1 cellular context compared by ENCODE assay signal in genomic region chrX:153626863-153627674, GRCh38.
TF ChIP-seq lines count a peak whose summit lies in the region.

No MANE protein-coding gene starts in this region.

TF ChIP-seq in HepG2, 621 proteins besides CTCF, POLR2A, EP300 and RAD21 (continued from another document and continues in another):
- TF ChIP-seq, protein P1, sequence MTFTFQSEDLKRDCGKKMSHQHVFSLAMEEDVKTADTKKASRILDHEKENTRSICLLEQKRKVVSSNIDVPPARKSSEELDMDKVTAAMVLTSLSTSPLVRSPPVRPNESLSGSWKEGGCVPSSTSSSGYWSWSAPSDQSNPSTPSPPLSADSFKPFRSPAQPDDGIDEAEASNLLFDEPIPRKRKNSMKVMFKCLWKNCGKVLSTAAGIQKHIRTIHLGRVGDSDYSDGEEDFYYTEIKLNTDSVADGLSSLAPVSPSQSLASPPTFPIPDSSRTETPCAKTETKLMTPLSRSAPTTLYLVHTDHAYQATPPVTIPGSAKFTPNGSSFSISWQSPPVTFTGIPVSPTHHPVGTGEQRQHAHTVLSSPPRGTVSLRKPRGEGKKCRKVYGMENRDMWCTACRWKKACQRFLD (CRISPR knock-in tag; IDR thresholded peaks at IDR 0.05; ENCODE audit: borderline replicate concordance) = no peak
- TF ChIP-seq SOX13 (IDR thresholded peaks at IDR 0.05) = no peak
- peak in 1 of 2 experiments; percentile 55; a peak in 2 of 4 replicates for TF ChIP-seq SOX13 (CRISPR knock-in tag; conservative IDR thresholded peaks at IDR 0.05 in 1 of 2, IDR thresholded peaks at IDR 0.05 in 1 of 2)
- no peak for TF ChIP-seq BRCA1 (CRISPR knock-in tag; IDR thresholded peaks at IDR 0.05)
- no peak for TF ChIP-seq SNAI1 (CRISPR knock-in tag; IDR thresholded peaks at IDR 0.05; ENCODE audit: borderline replicate concordance)
- no peak for TF ChIP-seq PLRG1 (conservative IDR thresholded peaks at IDR 0.05)
- no peak for TF ChIP-seq NFE2 (CRISPR knock-in tag; IDR thresholded peaks at IDR 0.05)
- TF ChIP-seq HCFC1 (IDR thresholded peaks at IDR 0.05; ENCODE audit: low read depth, low read length) = no peak
- TF ChIP-seq ZNF253 (CRISPR knock-in tag; IDR thresholded peaks at IDR 0.05; ENCODE audit: borderline replicate concordance) = no peak
- TF ChIP-seq ZGPAT (CRISPR knock-in tag; IDR thresholded peaks at IDR 0.05) = peak; percentile 28; the same call in 1 of the 2 replicates
- TF ChIP-seq RARG (CRISPR knock-in tag; IDR thresholded peaks at IDR 0.05; ENCODE audit: low read depth) = no peak
- no peak for TF ChIP-seq NR3C1 (CRISPR knock-in tag; IDR thresholded peaks at IDR 0.05)
- no peak for TF ChIP-seq SP4 (CRISPR knock-in tag; IDR thresholded peaks at IDR 0.05)
- TF ChIP-seq FOXM1 (CRISPR knock-in tag; IDR thresholded peaks at IDR 0.05) = no peak
- TF ChIP-seq YEATS2 (CRISPR knock-in tag; IDR thresholded peaks at IDR 0.05; ENCODE audit: borderline replicate concordance) = no peak
- TF ChIP-seq ZNF33B (CRISPR knock-in tag; IDR thresholded peaks at IDR 0.05) = no peak
- no peak for TF ChIP-seq ONECUT2 (CRISPR knock-in tag; IDR thresholded peaks at IDR 0.05)
- TF ChIP-seq, protein P2, sequence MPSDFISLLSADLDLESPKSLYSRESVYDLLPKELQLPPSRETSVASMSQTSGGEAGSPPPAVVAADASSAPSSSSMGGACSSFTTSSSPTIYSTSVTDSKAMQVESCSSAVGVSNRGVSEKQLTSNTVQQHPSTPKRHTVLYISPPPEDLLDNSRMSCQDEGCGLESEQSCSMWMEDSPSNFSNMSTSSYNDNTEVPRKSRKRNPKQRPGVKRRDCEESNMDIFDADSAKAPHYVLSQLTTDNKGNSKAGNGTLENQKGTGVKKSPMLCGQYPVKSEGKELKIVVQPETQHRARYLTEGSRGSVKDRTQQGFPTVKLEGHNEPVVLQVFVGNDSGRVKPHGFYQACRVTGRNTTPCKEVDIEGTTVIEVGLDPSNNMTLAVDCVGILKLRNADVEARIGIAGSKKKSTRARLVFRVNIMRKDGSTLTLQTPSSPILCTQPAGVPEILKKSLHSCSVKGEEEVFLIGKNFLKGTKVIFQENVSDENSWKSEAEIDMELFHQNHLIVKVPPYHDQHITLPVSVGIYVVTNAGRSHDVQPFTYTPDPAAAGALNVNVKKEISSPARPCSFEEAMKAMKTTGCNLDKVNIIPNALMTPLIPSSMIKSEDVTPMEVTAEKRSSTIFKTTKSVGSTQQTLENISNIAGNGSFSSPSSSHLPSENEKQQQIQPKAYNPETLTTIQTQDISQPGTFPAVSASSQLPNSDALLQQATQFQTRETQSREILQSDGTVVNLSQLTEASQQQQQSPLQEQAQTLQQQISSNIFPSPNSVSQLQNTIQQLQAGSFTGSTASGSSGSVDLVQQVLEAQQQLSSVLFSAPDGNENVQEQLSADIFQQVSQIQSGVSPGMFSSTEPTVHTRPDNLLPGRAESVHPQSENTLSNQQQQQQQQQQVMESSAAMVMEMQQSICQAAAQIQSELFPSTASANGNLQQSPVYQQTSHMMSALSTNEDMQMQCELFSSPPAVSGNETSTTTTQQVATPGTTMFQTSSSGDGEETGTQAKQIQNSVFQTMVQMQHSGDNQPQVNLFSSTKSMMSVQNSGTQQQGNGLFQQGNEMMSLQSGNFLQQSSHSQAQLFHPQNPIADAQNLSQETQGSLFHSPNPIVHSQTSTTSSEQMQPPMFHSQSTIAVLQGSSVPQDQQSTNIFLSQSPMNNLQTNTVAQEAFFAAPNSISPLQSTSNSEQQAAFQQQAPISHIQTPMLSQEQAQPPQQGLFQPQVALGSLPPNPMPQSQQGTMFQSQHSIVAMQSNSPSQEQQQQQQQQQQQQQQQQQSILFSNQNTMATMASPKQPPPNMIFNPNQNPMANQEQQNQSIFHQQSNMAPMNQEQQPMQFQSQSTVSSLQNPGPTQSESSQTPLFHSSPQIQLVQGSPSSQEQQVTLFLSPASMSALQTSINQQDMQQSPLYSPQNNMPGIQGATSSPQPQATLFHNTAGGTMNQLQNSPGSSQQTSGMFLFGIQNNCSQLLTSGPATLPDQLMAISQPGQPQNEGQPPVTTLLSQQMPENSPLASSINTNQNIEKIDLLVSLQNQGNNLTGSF (CRISPR knock-in tag; IDR thresholded peaks at IDR 0.05) = no peak
- TF ChIP-seq ZBTB43 (CRISPR knock-in tag; conservative IDR thresholded peaks at IDR 0.05) = peak; percentile 43; the same call in 1 of the 2 replicates
- TF ChIP-seq, protein P3, sequence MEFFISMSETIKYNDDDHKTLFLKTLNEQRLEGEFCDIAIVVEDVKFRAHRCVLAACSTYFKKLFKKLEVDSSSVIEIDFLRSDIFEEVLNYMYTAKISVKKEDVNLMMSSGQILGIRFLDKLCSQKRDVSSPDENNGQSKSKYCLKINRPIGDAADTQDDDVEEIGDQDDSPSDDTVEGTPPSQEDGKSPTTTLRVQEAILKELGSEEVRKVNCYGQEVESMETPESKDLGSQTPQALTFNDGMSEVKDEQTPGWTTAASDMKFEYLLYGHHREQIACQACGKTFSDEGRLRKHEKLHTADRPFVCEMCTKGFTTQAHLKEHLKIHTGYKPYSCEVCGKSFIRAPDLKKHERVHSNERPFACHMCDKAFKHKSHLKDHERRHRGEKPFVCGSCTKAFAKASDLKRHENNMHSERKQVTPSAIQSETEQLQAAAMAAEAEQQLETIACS (CRISPR knock-in tag; IDR thresholded peaks at IDR 0.05) = no peak
- TF ChIP-seq ZNF577 (CRISPR knock-in tag; IDR thresholded peaks at IDR 0.05; ENCODE audit: borderline replicate concordance, low read depth) = no peak
- TF ChIP-seq REL (CRISPR knock-in tag; conservative IDR thresholded peaks at IDR 0.05) = no peak
- no peak for TF ChIP-seq PBX2 (CRISPR knock-in tag; IDR thresholded peaks at IDR 0.05)
- TF ChIP-seq RFXANK (CRISPR knock-in tag; IDR thresholded peaks at IDR 0.05) = no peak
- TF ChIP-seq ZBTB10 (CRISPR knock-in tag; IDR thresholded peaks at IDR 0.05; ENCODE audit: borderline replicate concordance) = peak; percentile 100
- no peak for TF ChIP-seq NR2F2 (IDR thresholded peaks at IDR 0.05; ENCODE audit: borderline replicate concordance, low read depth)
- TF ChIP-seq ZFAT (CRISPR knock-in tag; conservative IDR thresholded peaks at IDR 0.05) = no peak
- peak; percentile 29; the same call in 1 of the 2 replicates for TF ChIP-seq SOX5 (CRISPR knock-in tag; IDR thresholded peaks at IDR 0.05; ENCODE audit: borderline replicate concordance)
- TF ChIP-seq SCMH1 (CRISPR knock-in tag; IDR thresholded peaks at IDR 0.05; ENCODE audit: borderline replicate concordance) = no peak
- no peak for TF ChIP-seq ZNF670 (CRISPR knock-in tag; IDR thresholded peaks at IDR 0.05; ENCODE audit: borderline replicate concordance)
- TF ChIP-seq ZSCAN21 (CRISPR knock-in tag; IDR thresholded peaks at IDR 0.05; ENCODE audit: borderline replicate concordance) = peak; percentile 49; the same call in 1 of the 2 replicates
- no peak for TF ChIP-seq SKI (IDR thresholded peaks at IDR 0.05; ENCODE audit: partially characterized antibody)
- TF ChIP-seq ELF4 (CRISPR knock-in tag; IDR thresholded peaks at IDR 0.05; ENCODE audit: borderline replicate concordance) = no peak
- no peak for TF ChIP-seq CENPT (CRISPR knock-in tag; IDR thresholded peaks at IDR 0.05; ENCODE audit: low read depth)
- TF ChIP-seq ZNF549 (CRISPR knock-in tag; IDR thresholded peaks at IDR 0.05) = no peak
- no peak for TF ChIP-seq ZNF234 (CRISPR knock-in tag; conservative IDR thresholded peaks at IDR 0.05)
- no peak for TF ChIP-seq ZFP36L2 (CRISPR knock-in tag; IDR thresholded peaks at IDR 0.05)
- TF ChIP-seq DNMT1 (CRISPR knock-in tag; IDR thresholded peaks at IDR 0.05) = no peak
- TF ChIP-seq ZNF432 (CRISPR knock-in tag; IDR thresholded peaks at IDR 0.05; ENCODE audit: borderline replicate concordance) = no peak
- TF ChIP-seq KDM5A (IDR thresholded peaks at IDR 0.05; ENCODE audit: borderline replicate concordance, low read length) = no peak
- no peak for TF ChIP-seq LCORL (IDR thresholded peaks at IDR 0.05)
- TF ChIP-seq LCORL (CRISPR knock-in tag; IDR thresholded peaks at IDR 0.05) = no peak; the same call in 1 of the 2 replicates
- TF ChIP-seq ZMYM2 (CRISPR knock-in tag; IDR thresholded peaks at IDR 0.05) = no peak
- TF ChIP-seq, protein P4, sequence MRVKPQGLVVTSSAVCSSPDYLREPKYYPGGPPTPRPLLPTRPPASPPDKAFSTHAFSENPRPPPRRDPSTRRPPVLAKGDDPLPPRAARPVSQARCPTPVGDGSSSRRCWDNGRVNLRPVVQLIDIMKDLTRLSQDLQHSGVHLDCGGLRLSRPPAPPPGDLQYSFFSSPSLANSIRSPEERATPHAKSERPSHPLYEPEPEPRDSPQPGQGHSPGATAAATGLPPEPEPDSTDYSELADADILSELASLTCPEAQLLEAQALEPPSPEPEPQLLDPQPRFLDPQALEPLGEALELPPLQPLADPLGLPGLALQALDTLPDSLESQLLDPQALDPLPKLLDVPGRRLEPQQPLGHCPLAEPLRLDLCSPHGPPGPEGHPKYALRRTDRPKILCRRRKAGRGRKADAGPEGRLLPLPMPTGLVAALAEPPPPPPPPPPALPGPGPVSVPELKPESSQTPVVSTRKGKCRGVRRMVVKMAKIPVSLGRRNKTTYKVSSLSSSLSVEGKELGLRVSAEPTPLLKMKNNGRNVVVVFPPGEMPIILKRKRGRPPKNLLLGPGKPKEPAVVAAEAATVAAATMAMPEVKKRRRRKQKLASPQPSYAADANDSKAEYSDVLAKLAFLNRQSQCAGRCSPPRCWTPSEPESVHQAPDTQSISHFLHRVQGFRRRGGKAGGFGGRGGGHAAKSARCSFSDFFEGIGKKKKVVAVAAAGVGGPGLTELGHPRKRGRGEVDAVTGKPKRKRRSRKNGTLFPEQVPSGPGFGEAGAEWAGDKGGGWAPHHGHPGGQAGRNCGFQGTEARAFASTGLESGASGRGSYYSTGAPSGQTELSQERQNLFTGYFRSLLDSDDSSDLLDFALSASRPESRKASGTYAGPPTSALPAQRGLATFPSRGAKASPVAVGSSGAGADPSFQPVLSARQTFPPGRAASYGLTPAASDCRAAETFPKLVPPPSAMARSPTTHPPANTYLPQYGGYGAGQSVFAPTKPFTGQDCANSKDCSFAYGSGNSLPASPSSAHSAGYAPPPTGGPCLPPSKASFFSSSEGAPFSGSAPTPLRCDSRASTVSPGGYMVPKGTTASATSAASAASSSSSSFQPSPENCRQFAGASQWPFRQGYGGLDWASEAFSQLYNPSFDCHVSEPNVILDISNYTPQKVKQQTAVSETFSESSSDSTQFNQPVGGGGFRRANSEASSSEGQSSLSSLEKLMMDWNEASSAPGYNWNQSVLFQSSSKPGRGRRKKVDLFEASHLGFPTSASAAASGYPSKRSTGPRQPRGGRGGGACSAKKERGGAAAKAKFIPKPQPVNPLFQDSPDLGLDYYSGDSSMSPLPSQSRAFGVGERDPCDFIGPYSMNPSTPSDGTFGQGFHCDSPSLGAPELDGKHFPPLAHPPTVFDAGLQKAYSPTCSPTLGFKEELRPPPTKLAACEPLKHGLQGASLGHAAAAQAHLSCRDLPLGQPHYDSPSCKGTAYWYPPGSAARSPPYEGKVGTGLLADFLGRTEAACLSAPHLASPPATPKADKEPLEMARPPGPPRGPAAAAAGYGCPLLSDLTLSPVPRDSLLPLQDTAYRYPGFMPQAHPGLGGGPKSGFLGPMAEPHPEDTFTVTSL (CRISPR knock-in tag; IDR thresholded peaks at IDR 0.05; ENCODE audit: borderline replicate concordance) = no peak
